Comparison of ENCODE assay signal across 1 cellular context in the genomic region with DNA sequence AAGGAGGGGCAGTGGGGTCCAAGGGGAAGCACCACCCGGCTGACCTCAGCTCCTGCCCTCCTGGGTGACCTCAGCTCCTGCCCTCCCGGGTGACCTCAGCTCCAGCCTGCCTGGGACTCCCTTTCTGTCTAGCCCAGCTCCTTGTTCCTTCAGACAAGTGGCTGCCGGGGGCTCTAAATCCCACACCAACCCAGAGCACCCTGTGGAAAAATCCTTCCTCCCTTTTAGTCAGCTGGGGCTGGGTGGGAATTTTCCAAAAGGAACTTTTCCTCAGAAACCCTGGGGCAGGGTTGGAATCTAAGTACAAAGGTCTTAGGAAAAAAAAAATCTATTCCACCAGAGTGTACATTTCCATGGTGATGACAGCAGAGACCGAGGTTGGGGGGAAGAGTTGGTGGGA.
TF ChIP-seq lines count a peak whose summit lies in the region.

No MANE protein-coding gene starts in this region.

TF ChIP-seq in HepG2, 621 proteins besides CTCF, POLR2A, EP300 and RAD21 (continued from another document and continues in another):
- TF ChIP-seq ZNF292 (CRISPR knock-in tag; IDR thresholded peaks at IDR 0.05; ENCODE audit: borderline replicate concordance, low read depth) (no peak), KLF13 (CRISPR knock-in tag; IDR thresholded peaks at IDR 0.05) (no peak), NCOA1 (CRISPR knock-in tag; IDR thresholded peaks at IDR 0.05) (no peak), HNRNPL (IDR thresholded peaks at IDR 0.05; ENCODE audit: low read depth, low read length) (0 out of 2 replicates have a peak, but pooled peaks have one; percentile 40), ZNF776 (CRISPR knock-in tag; IDR thresholded peaks at IDR 0.05) (no peak), ATM (IDR thresholded peaks at IDR 0.05; ENCODE audit: borderline replicate concordance) (no peak), ZMYM4 (CRISPR knock-in tag; IDR thresholded peaks at IDR 0.05) (peak; percentile 20; the same call in 1 of the 2 replicates), ZBTB1 (CRISPR knock-in tag; IDR thresholded peaks at IDR 0.05; ENCODE audit: borderline replicate concordance) (no peak), ZNF564 (CRISPR knock-in tag; IDR thresholded peaks at IDR 0.05) (no peak), ZNF383 (CRISPR knock-in tag; IDR thresholded peaks at IDR 0.05; ENCODE audit: borderline replicate concordance) (no peak), ZNF333 (CRISPR knock-in tag; IDR thresholded peaks at IDR 0.05; ENCODE audit: borderline replicate concordance) (no peak), ZNF530 (CRISPR knock-in tag; IDR thresholded peaks at IDR 0.05; ENCODE audit: low read depth) (no peak), ZNF772 (CRISPR knock-in tag; IDR thresholded peaks at IDR 0.05) (no peak), FLYWCH1 (CRISPR knock-in tag; IDR thresholded peaks at IDR 0.05) (no peak), HOXA5 (CRISPR knock-in tag; IDR thresholded peaks at IDR 0.05) (no peak), ZNF629 (CRISPR knock-in tag; conservative IDR thresholded peaks at IDR 0.05) (no peak), CREM (IDR thresholded peaks at IDR 0.05) (no peak), CREM (CRISPR knock-in tag; IDR thresholded peaks at IDR 0.05) (no peak), NFIC (IDR thresholded peaks at IDR 0.05; ENCODE audit: low read length) (peak; percentile 56; the same call in 1 of the 2 replicates), ZNF367 (CRISPR knock-in tag; IDR thresholded peaks at IDR 0.05; ENCODE audit: borderline replicate concordance) (no peak), ZNF660 (CRISPR knock-in tag; IDR thresholded peaks at IDR 0.05; ENCODE audit: borderline replicate concordance, low read depth) (no peak), ZNF841 (CRISPR knock-in tag; IDR thresholded peaks at IDR 0.05; ENCODE audit: borderline replicate concordance) (no peak), MED13 (CRISPR knock-in tag; IDR thresholded peaks at IDR 0.05) (no peak), SRSF4 (IDR thresholded peaks at IDR 0.05; ENCODE audit: low read depth, low read length, poor library complexity, severe bottlenecking) (no peak), XRCC5 (optimal IDR thresholded peaks at IDR 0.05; ENCODE audit: low read length) (no peak), TP53 (CRISPR knock-in tag; conservative IDR thresholded peaks at IDR 0.05) (no peak), FOXO1 (CRISPR knock-in tag; IDR thresholded peaks at IDR 0.05) (no peak)
- TF ChIP-seq, protein P1, sequence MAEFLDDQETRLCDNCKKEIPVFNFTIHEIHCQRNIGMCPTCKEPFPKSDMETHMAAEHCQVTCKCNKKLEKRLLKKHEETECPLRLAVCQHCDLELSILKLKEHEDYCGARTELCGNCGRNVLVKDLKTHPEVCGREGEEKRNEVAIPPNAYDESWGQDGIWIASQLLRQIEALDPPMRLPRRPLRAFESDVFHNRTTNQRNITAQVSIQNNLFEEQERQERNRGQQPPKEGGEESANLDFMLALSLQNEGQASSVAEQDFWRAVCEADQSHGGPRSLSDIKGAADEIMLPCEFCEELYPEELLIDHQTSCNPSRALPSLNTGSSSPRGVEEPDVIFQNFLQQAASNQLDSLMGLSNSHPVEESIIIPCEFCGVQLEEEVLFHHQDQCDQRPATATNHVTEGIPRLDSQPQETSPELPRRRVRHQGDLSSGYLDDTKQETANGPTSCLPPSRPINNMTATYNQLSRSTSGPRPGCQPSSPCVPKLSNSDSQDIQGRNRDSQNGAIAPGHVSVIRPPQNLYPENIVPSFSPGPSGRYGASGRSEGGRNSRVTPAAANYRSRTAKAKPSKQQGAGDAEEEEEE (CRISPR knock-in tag; IDR thresholded peaks at IDR 0.05; ENCODE audit: borderline replicate concordance): no peak
- TF ChIP-seq, protein P2, sequence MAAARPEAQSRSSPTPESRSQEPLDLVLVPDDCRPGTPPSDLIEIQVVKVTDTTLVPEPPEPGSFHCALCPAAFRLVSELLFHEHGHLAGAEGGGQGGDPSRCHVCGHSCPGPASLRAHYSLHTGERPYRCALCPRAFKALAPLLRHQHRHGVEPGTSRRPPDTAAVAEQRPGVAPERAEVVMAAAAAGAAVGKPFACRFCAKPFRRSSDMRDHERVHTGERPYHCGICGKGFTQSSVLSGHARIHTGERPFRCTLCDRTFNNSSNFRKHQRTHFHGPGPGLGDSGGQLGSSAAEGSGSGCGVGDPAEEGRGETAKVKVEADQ (CRISPR knock-in tag; IDR thresholded peaks at IDR 0.05; ENCODE audit: borderline replicate concordance): no peak
- TF ChIP-seq, protein P3, sequence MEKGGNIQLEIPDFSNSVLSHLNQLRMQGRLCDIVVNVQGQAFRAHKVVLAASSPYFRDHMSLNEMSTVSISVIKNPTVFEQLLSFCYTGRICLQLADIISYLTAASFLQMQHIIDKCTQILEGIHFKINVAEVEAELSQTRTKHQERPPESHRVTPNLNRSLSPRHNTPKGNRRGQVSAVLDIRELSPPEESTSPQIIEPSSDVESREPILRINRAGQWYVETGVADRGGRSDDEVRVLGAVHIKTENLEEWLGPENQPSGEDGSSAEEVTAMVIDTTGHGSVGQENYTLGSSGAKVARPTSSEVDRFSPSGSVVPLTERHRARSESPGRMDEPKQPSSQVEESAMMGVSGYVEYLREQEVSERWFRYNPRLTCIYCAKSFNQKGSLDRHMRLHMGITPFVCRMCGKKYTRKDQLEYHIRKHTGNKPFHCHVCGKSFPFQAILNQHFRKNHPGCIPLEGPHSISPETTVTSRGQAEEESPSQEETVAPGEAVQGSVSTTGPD (CRISPR knock-in tag; IDR thresholded peaks at IDR 0.05): no peak
- TF ChIP-seq, protein P4, sequence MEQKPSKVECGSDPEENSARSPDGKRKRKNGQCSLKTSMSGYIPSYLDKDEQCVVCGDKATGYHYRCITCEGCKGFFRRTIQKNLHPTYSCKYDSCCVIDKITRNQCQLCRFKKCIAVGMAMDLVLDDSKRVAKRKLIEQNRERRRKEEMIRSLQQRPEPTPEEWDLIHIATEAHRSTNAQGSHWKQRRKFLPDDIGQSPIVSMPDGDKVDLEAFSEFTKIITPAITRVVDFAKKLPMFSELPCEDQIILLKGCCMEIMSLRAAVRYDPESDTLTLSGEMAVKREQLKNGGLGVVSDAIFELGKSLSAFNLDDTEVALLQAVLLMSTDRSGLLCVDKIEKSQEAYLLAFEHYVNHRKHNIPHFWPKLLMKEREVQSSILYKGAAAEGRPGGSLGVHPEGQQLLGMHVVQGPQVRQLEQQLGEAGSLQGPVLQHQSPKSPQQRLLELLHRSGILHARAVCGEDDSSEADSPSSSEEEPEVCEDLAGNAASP (CRISPR knock-in tag; IDR thresholded peaks at IDR 0.05; ENCODE audit: borderline replicate concordance): peak; percentile 21; the same call in 1 of the 2 replicates
- TF ChIP-seq, protein P5, sequence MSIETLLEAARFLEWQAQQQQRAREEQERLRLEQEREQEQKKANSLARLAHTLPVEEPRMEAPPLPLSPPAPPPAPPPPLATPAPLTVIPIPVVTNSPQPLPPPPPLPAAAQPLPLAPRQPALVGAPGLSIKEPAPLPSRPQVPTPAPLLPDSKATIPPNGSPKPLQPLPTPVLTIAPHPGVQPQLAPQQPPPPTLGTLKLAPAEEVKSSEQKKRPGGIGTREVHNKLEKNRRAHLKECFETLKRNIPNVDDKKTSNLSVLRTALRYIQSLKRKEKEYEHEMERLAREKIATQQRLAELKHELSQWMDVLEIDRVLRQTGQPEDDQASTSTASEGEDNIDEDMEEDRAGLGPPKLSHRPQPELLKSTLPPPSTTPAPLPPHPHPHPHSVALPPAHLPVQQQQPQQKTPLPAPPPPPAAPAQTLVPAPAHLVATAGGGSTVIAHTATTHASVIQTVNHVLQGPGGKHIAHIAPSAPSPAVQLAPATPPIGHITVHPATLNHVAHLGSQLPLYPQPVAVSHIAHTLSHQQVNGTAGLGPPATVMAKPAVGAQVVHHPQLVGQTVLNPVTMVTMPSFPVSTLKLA (IDR thresholded peaks at IDR 0.05): no peak
- TF ChIP-seq, protein P6, sequence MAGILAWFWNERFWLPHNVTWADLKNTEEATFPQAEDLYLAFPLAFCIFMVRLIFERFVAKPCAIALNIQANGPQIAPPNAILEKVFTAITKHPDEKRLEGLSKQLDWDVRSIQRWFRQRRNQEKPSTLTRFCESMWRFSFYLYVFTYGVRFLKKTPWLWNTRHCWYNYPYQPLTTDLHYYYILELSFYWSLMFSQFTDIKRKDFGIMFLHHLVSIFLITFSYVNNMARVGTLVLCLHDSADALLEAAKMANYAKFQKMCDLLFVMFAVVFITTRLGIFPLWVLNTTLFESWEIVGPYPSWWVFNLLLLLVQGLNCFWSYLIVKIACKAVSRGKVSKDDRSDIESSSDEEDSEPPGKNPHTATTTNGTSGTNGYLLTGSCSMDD (CRISPR knock-in tag; IDR thresholded peaks at IDR 0.05): no peak
- TF ChIP-seq, protein P7, sequence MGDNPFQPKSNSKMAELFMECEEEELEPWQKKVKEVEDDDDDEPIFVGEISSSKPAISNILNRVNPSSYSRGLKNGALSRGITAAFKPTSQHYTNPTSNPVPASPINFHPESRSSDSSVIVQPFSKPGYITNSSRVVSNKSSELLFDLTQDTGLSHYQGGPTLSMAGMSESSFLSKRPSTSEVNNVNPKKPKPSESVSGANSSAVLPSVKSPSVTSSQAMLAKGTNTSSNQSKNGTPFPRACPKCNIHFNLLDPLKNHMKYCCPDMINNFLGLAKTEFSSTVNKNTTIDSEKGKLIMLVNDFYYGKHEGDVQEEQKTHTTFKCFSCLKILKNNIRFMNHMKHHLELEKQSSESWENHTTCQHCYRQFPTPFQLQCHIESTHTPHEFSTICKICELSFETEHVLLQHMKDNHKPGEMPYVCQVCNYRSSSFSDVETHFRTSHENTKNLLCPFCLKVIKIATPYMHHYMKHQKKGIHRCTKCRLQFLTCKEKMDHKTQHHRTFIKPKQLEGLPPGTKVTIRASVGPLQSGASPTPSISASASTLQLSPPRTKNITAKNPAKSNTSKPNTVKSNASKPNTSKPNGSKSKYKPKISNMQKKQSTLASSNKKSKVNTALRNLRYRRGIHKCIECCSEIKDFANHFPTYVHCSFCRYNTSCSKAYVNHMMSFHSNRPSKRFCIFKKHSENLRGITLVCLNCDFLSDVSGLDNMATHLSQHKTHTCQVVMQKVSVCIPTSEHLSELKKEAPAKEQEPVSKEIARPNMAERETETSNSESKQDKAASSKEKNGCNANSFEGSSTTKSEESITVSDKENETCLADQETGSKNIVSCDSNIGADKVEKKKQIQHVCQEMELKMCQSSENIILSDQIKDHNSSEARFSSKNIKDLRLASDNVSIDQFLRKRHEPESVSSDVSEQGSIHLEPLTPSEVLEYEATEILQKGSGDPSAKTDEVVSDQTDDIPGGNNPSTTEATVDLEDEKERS (CRISPR knock-in tag; IDR thresholded peaks at IDR 0.05): no peak
- TF ChIP-seq, protein P8, sequence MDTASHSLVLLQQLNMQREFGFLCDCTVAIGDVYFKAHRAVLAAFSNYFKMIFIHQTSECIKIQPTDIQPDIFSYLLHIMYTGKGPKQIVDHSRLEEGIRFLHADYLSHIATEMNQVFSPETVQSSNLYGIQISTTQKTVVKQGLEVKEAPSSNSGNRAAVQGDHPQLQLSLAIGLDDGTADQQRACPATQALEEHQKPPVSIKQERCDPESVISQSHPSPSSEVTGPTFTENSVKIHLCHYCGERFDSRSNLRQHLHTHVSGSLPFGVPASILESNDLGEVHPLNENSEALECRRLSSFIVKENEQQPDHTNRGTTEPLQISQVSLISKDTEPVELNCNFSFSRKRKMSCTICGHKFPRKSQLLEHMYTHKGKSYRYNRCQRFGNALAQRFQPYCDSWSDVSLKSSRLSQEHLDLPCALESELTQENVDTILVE (CRISPR knock-in tag; IDR thresholded peaks at IDR 0.05): no peak
- TF ChIP-seq, protein P9, sequence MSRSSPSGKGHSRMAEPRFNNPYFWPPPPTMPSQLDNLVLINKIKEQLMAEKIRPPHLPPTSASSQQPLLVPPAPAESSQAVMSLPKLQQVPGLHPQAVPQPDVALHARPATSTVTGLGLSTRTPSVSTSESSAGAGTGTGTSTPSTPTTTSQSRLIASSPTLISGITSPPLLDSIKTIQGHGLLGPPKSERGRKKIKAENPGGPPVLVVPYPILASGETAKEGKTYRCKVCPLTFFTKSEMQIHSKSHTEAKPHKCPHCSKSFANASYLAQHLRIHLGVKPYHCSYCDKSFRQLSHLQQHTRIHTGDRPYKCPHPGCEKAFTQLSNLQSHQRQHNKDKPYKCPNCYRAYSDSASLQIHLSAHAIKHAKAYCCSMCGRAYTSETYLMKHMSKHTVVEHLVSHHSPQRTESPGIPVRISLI (CRISPR knock-in tag; IDR thresholded peaks at IDR 0.05; ENCODE audit: borderline replicate concordance): peak; percentile 77
- TF ChIP-seq, protein P10, sequence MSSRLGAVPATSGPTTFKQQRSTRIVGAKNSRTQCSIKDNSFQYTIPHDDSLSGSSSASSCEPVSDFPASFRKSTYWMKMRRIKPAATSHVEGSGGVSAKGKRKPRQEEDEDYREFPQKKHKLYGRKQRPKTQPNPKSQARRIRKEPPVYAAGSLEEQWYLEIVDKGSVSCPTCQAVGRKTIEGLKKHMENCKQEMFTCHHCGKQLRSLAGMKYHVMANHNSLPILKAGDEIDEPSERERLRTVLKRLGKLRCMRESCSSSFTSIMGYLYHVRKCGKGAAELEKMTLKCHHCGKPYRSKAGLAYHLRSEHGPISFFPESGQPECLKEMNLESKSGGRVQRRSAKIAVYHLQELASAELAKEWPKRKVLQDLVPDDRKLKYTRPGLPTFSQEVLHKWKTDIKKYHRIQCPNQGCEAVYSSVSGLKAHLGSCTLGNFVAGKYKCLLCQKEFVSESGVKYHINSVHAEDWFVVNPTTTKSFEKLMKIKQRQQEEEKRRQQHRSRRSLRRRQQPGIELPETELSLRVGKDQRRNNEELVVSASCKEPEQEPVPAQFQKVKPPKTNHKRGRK (CRISPR knock-in tag; IDR thresholded peaks at IDR 0.05): no peak
- TF ChIP-seq, protein P11, sequence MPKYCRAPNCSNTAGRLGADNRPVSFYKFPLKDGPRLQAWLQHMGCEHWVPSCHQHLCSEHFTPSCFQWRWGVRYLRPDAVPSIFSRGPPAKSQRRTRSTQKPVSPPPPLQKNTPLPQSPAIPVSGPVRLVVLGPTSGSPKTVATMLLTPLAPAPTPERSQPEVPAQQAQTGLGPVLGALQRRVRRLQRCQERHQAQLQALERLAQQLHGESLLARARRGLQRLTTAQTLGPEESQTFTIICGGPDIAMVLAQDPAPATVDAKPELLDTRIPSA (CRISPR knock-in tag; IDR thresholded peaks at IDR 0.05; ENCODE audit: borderline replicate concordance): no peak
